Comparison of ENCODE assay signal across 21 cellular contexts in the genomic region with DNA sequence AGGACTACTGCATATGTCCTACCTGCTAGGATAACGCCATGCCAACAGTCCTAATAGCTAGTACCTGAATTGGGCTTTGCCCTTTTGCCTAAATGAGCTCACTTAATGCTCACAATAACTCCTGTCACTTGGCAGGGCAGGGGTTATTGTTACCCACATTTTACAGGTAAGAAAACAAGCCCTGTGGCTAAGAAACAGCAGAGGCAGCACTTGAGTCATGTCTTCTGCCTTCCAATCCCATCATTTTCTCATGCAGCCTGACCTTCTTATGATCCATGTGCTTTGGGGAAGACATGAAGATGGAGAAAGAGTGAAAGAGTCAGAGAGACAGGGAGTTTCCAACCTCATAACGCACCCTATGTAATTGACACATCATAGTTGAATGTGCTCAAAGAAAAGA. TPM values are rescaled to one million over a fixed set of nuclear protein-coding genes. Genes with fewer than 3 reads are reported as not detected.
DNase-seq lines count a peak whose midpoint lies in the region; ATAC-seq, FAIRE-seq and TF ChIP-seq lines count a peak whose summit lies in the region.
"Had no signal": no experiment of that assay in that cellular context is flagged by ENCODE, and none has a peak within 500 bp of the region (broad histone marks: within the 10 kb centered on the region; RNA-seq: fewer than 3 reads in every experiment).

No MANE protein-coding gene starts in this region.

- H3K36me3 Mint-ChIP-seq in natural killer cell treated with Interleukin-12 subunit alpha and Interleukin-12 subunit beta and Interleukin-15 and Interleukin-18, amount 100 ng/mL, for 72 hours = no peaks in the 10 kb centered on the region
- no peaks in the 10 kb centered on the region for H3K36me3 Mint-ChIP-seq in natural killer cell
- H3K36me3 Mint-ChIP-seq: CD14-positive monocyte; CD8-positive, alpha-beta T cell had no signal

- TF ChIP-seq CTCF in natural killer cell (IDR thresholded peaks at IDR 0.05) (no peak), bronchial epithelial cell (IDR thresholded peaks at IDR 0.05; ENCODE audit: insufficient read depth, low read length, severe bottlenecking) (no peak), thyroid gland (IDR thresholded peaks at IDR 0.05) (no peak), body of pancreas (IDR thresholded peaks at IDR 0.05) (no peak)

- intact Hi-C loops in natural killer cell (cut with micrococcal nuclease) = no loop called here
- intact Hi-C loops in thyroid gland (cut with DNase I) = no loop called here
- intact Hi-C loops in body of pancreas (cut with DNase I) = no loop called here

- no peak overlapping the region for H3K27ac ChIP-seq in thyroid gland
- no peak overlapping the region for H3K27ac ChIP-seq in body of pancreas
- H3K27ac ChIP-seq: BLaER1 had no signal

- H3K9me3 ChIP-seq in thyroid gland (no peaks in the 10 kb centered on the region), body of pancreas (no peaks in the 10 kb centered on the region)
- H3K9me3 ChIP-seq: BLaER1 had no signal

- H3K36me3 ChIP-seq in bronchial epithelial cell (ENCODE audit: control insufficient read depth, insufficient read depth, low read length) = no peaks in the 10 kb centered on the region
- H3K36me3 ChIP-seq in thyroid gland = no peaks in the 10 kb centered on the region
- no peaks in the 10 kb centered on the region for H3K36me3 ChIP-seq in body of pancreas (replicated peaks in 1 of 2; ENCODE audit: insufficient read depth in 1 of 2, low read depth in 2 of 2)
- H3K36me3 ChIP-seq: BLaER1 had no signal

- WGBS in thyroid gland, 2 donors = 93 to 97% methylated on average over 2 of the region's 2 CpGs
- WGBS in body of pancreas, 2 donors = 93 to 100% methylated on average over 2 of the region's 2 CpGs

- H3K4me3 Mint-ChIP-seq in natural killer cell treated with Interleukin-12 subunit alpha and Interleukin-12 subunit beta and Interleukin-15 and Interleukin-18, amount 100 ng/mL, for 72 hours = no peak overlapping the region
- no peak overlapping the region for H3K4me3 Mint-ChIP-seq in natural killer cell
- H3K4me3 Mint-ChIP-seq: CD14-positive monocyte; CD8-positive, alpha-beta T cell; H9 had no signal

- no peaks in the 10 kb centered on the region for H3K9me3 Mint-ChIP-seq in natural killer cell treated with Interleukin-12 subunit alpha and Interleukin-12 subunit beta and Interleukin-15 and Interleukin-18, amount 100 ng/mL, for 72 hours
- no peaks in the 10 kb centered on the region for H3K9me3 Mint-ChIP-seq in natural killer cell
- H3K9me3 Mint-ChIP-seq: CD8-positive, alpha-beta T cell; H9 had no signal

- H3K27me3 ChIP-seq in bronchial epithelial cell (ENCODE audit: control insufficient read depth, insufficient read depth, low read length) (peaks cover 2% of the 10 kb centered on the region), thyroid gland (no peaks in the 10 kb centered on the region), body of pancreas (no peaks in the 10 kb centered on the region)
- H3K27me3 ChIP-seq: BLaER1 had no signal

- no peak for FAIRE-seq in bronchial epithelial cell (lab: Jason Lieb, UNC)
- FAIRE-seq: GM12878, H1, HTR-8/SVneo had no signal

- ATAC-seq in natural killer cell treated with Interleukin-12 subunit alpha and Interleukin-12 subunit beta and Interleukin-15 and Interleukin-18, amount 100 ng/mL, for 72 hours = no peak
- ATAC-seq in natural killer cell (no peak), body of pancreas (no peak), GM21423 (IDR thresholded peaks at IDR 0.05; ENCODE audit: unreplicated experiment) (no peak)
- ATAC-seq: CD8-positive, alpha-beta T cell; GM12878 had no signal

- H3K4me1 ChIP-seq in thyroid gland = peaks cover 0 to 13% of the 10 kb centered on the region in 2 donors
- H3K4me1 ChIP-seq in body of pancreas = peaks cover 37% of the 10 kb centered on the region

- H3K4me3 ChIP-seq in bronchial epithelial cell (ENCODE audit: low read depth, low read length) = no peak overlapping the region
- H3K4me3 ChIP-seq in thyroid gland (replicated peaks in 1 of 3) = no peak overlapping the region
- H3K4me3 ChIP-seq in body of pancreas = no peak overlapping the region
- H3K4me3 ChIP-seq: BLaER1, GM12878 had no signal

- peaks cover 6% of the 10 kb centered on the region in 2 donors for H3K27me3 Mint-ChIP-seq in natural killer cell treated with Interleukin-12 subunit alpha and Interleukin-12 subunit beta and Interleukin-15 and Interleukin-18, amount 100 ng/mL, for 72 hours
- H3K27me3 Mint-ChIP-seq in natural killer cell (ENCODE audit: low read depth in 2 of 2) = peaks cover 0 to 5% of the 10 kb centered on the region in 2 donors

- no peak overlapping the region for H3K27ac Mint-ChIP-seq in natural killer cell treated with Interleukin-12 subunit alpha and Interleukin-12 subunit beta and Interleukin-15 and Interleukin-18, amount 100 ng/mL, for 72 hours
- H3K27ac Mint-ChIP-seq in natural killer cell = no peak overlapping the region
- H3K27ac Mint-ChIP-seq: CD8-positive, alpha-beta T cell; H9 had no signal

- DNase-seq in natural killer cell treated with Interleukin-12 subunit alpha and Interleukin-12 subunit beta and Interleukin-15 and Interleukin-18, amount 100 ng/mL, for 72 hours (ENCODE audit: low spot score) = peak; percentile 47
- DNase-seq in natural killer cell = no peak
- DNase-seq in bronchial epithelial cell (ENCODE audit: low read depth) = peak; percentile 30
- DNase-seq in iris pigment epithelial cell (ENCODE audit: low read depth) = peak; percentile 34
- no peak for DNase-seq in thyroid gland
- no peak for DNase-seq in activated CD8-positive, alpha-beta memory T cell treated with anti-CD3 and anti-CD28 coated beads, Interleukin-2, amount 50 U/mL, for 4 hours
- DNase-seq in body of pancreas = no peak
- DNase-seq: 8988T; Calu3; CD8-positive, alpha-beta T cell; DND-41; EL; H9 had no signal

- peaks cover 0 to 5% of the 10 kb centered on the region in 2 donors for H3K4me1 Mint-ChIP-seq in natural killer cell treated with Interleukin-12 subunit alpha and Interleukin-12 subunit beta and Interleukin-15 and Interleukin-18, amount 100 ng/mL, for 72 hours (ENCODE audit: low read depth in 2 of 2)
- H3K4me1 Mint-ChIP-seq in natural killer cell = no peaks in the 10 kb centered on the region

- TF ChIP-seq POLR2A in thyroid gland (IDR thresholded peaks at IDR 0.05) (no peak), body of pancreas (IDR thresholded peaks at IDR 0.05) (no peak)

RNA-seq across cellular contexts. Expression of a gene that starts 33.6 kb away (rescaled TPM):
- 100 to 1,000 TPM in 1 of 2 donors, 10 to 100 TPM in 1; 63.0 to 112 TPM for total RNA-seq in natural killer cell treated with Interleukin-12 subunit alpha and Interleukin-12 subunit beta and Interleukin-15 and Interleukin-18, amount 100 ng/mL, for 72 hours
- total RNA-seq in natural killer cell (100 to 1,000 TPM in 2 of 3 donors, 10 to 100 TPM in 1; 95.0 to 122 (median 118) TPM), bronchial epithelial cell (7.0 and 12.1 TPM in 2 replicates), thyroid gland (10 to 100 TPM; 28.7 to 47.0 (median 39.6) TPM), body of pancreas (10 to 100 TPM; 15.0 to 47.5 TPM)

RNA-seq across cellular contexts. Expression of a gene that starts 42.9 kb away (rescaled TPM):
- total RNA-seq in natural killer cell treated with Interleukin-12 subunit alpha and Interleukin-12 subunit beta and Interleukin-15 and Interleukin-18, amount 100 ng/mL, for 72 hours = not detected
- not detected for total RNA-seq in natural killer cell
- total RNA-seq in bronchial epithelial cell = not detected in 2 replicates
- not detected for total RNA-seq in thyroid gland
- total RNA-seq in body of pancreas = not detected
- total RNA-seq: A673; Calu3; CD8-positive, alpha-beta T cell; G401; GM12878; H1; H9 had no signal

Comparison
In these comparisons a context has a peak if more than half of its experiments do, and no peak if none do; other contexts are left out.
1. DNase-seq: peak in natural killer cell treated with Interleukin-12 subunit alpha and Interleukin-12 subunit beta and Interleukin-15 and Interleukin-18, amount 100 ng/mL, for 72 hours (single experiment), bronchial epithelial cell (single experiment) and iris pigment epithelial cell (single experiment); none in natural killer cell (single experiment), thyroid gland (0 of 2), activated CD8-positive, alpha-beta memory T cell treated with anti-CD3 and anti-CD28 coated beads, Interleukin-2, amount 50 U/mL, for 4 hours (single experiment) and body of pancreas (0 of 4).